ENCODE assay signal across 24 cellular contexts in genomic region chr17:65158081-65158480, GRCh38. TPM values are rescaled to one million over a fixed set of nuclear protein-coding genes. Genes with fewer than 3 reads are reported as not detected.
"Had no signal": no experiment of that assay in that cellular context is flagged by ENCODE, and none has a peak within 500 bp of the region (broad histone marks: within the 10 kb centered on the region; RNA-seq: fewer than 3 reads in every experiment).

No MANE protein-coding gene starts in this region.

- H3K4me3 ChIP-seq: mucosa of descending colon, pancreas, right lobe of liver, smooth muscle cell, testis had no signal

- H3K36me3 ChIP-seq: brain microvascular endothelial cell, pancreas, right lobe of liver, WERI-Rb-1 had no signal

- H3K9me3 Mint-ChIP-seq: activated CD4-positive, alpha-beta memory T cell treated with anti-CD3 and anti-CD28 coated beads, Interleukin-2, amount 10 ng/mL, durations not matched to agents 7 days and 5 days; activated naive CD4-positive, alpha-beta T cell treated with anti-CD3 and anti-CD28 coated beads for 36 hours; activated T-cell treated with anti-CD3 and anti-CD28 coated beads, Interleukin-2, amount 50 U/mL, for 24 hours; endodermal cell; naive thymus-derived CD4-positive, alpha-beta T cell; stimulated activated effector memory CD8-positive, alpha-beta T cell treated with anti-CD3 and anti-CD28 coated beads, Interleukin-12 subunit alpha, Interleukin-12 subunit beta, amount 100 ng/mL, for 72 hours; T-helper 1 cell treated with Interleukin-12 subunit alpha and Interleukin-12 subunit beta and Interleukin-4 antibody, amounts not matched to agents 30 μg/mL and 1 μg/mL, for 36 hours; type B pancreatic cell had no signal

- ATAC-seq: activated CD4-positive, alpha-beta T cell treated with anti-CD3 and anti-CD28 coated beads for 36 hours; activated CD8-positive, alpha-beta memory T cell treated with anti-CD3 and anti-CD28 coated beads, Interleukin-2, amount 10 ng/mL, durations not matched to agents 7 days and 5 days; mucosa of descending colon; naive thymus-derived CD4-positive, alpha-beta T cell; pancreas; right lobe of liver; stimulated activated effector memory CD8-positive, alpha-beta T cell treated with anti-CD3 and anti-CD28 coated beads, Interleukin-12 subunit alpha, Interleukin-12 subunit beta, amount 100 ng/mL, for 72 hours had no signal

- H3K27ac Mint-ChIP-seq: activated CD4-positive, alpha-beta memory T cell treated with anti-CD3 and anti-CD28 coated beads, Interleukin-2, amount 10 ng/mL, durations not matched to agents 7 days and 5 days; activated CD4-positive, alpha-beta T cell treated with anti-CD3 and anti-CD28 coated beads for 36 hours; activated CD8-positive, alpha-beta memory T cell treated with anti-CD3 and anti-CD28 coated beads, Interleukin-2, amount 10 ng/mL, durations not matched to agents 7 days and 5 days; activated naive CD4-positive, alpha-beta T cell treated with anti-CD3 and anti-CD28 coated beads for 36 hours; activated T-cell treated with anti-CD3 and anti-CD28 coated beads, Interleukin-2, amount 50 U/mL, for 24 hours; endodermal cell; naive thymus-derived CD4-positive, alpha-beta T cell; stimulated activated effector memory CD8-positive, alpha-beta T cell treated with anti-CD3 and anti-CD28 coated beads, Interleukin-12 subunit alpha, Interleukin-12 subunit beta, amount 100 ng/mL, for 72 hours; T-helper 1 cell treated with Interleukin-12 subunit alpha and Interleukin-12 subunit beta and Interleukin-4 antibody, amounts not matched to agents 30 μg/mL and 1 μg/mL, for 36 hours; type B pancreatic cell had no signal

- H3K4me1 ChIP-seq: right lobe of liver, testis had no signal

- H3K4me3 Mint-ChIP-seq: activated CD4-positive, alpha-beta memory T cell treated with anti-CD3 and anti-CD28 coated beads, Interleukin-2, amount 10 ng/mL, durations not matched to agents 7 days and 5 days; activated CD4-positive, alpha-beta T cell treated with anti-CD3 and anti-CD28 coated beads for 36 hours; activated CD8-positive, alpha-beta memory T cell treated with anti-CD3 and anti-CD28 coated beads, Interleukin-2, amount 10 ng/mL, durations not matched to agents 7 days and 5 days; activated naive CD4-positive, alpha-beta T cell treated with anti-CD3 and anti-CD28 coated beads for 36 hours; activated T-cell treated with anti-CD3 and anti-CD28 coated beads, Interleukin-2, amount 50 U/mL, for 24 hours; endodermal cell; naive thymus-derived CD4-positive, alpha-beta T cell; stimulated activated effector memory CD8-positive, alpha-beta T cell treated with anti-CD3 and anti-CD28 coated beads, Interleukin-12 subunit alpha, Interleukin-12 subunit beta, amount 100 ng/mL, for 72 hours; T-helper 1 cell treated with Interleukin-12 subunit alpha and Interleukin-12 subunit beta and Interleukin-4 antibody, amounts not matched to agents 30 μg/mL and 1 μg/mL, for 36 hours; type B pancreatic cell had no signal

- H3K36me3 Mint-ChIP-seq: activated CD8-positive, alpha-beta memory T cell treated with anti-CD3 and anti-CD28 coated beads, Interleukin-2, amount 10 ng/mL, durations not matched to agents 7 days and 5 days; naive thymus-derived CD4-positive, alpha-beta T cell; stimulated activated effector memory CD8-positive, alpha-beta T cell treated with anti-CD3 and anti-CD28 coated beads, Interleukin-12 subunit alpha, Interleukin-12 subunit beta, amount 100 ng/mL, for 72 hours; type B pancreatic cell had no signal

- DNase-seq: activated CD4-positive, alpha-beta memory T cell treated with anti-CD3 and anti-CD28 coated beads, Interleukin-2, amount 10 ng/mL, durations not matched to agents 7 days and 5 days; activated CD4-positive, alpha-beta T cell treated with anti-CD3 and anti-CD28 coated beads for 36 hours; activated CD8-positive, alpha-beta memory T cell treated with anti-CD3 and anti-CD28 coated beads, Interleukin-2, amount 10 ng/mL, durations not matched to agents 7 days and 5 days; activated naive CD4-positive, alpha-beta T cell treated with anti-CD3 and anti-CD28 coated beads for 36 hours; activated T-cell treated with anti-CD3 and anti-CD28 coated beads, Interleukin-2, amount 50 U/mL, for 24 hours; brain microvascular endothelial cell; central memory CD4-positive, alpha-beta T cell; endodermal cell; foreskin melanocyte; head of caudate nucleus; mesenchymal stem cell; mucosa of descending colon; naive thymus-derived CD4-positive, alpha-beta T cell; pancreas; right lobe of liver; stimulated activated CD4-positive, alpha-beta T cell treated with anti-CD3 and anti-CD28 coated beads, Interleukin-4, amount 100 ng/mL, for 24 hours; testis; WERI-Rb-1 had no signal

- H3K4me2 ChIP-seq: smooth muscle cell had no signal

- H3K9me3 ChIP-seq: mucosa of descending colon, pancreas, right lobe of liver, testis had no signal

- H3K27me3 ChIP-seq: brain microvascular endothelial cell, pancreas, right lobe of liver, testis had no signal

- FAIRE-seq: colon, pancreas had no signal

- H3K27ac ChIP-seq: brain microvascular endothelial cell, epithelial cell of prostate, pancreas, right lobe of liver, testis, WERI-Rb-1 had no signal

- H3K27me3 Mint-ChIP-seq: activated CD4-positive, alpha-beta memory T cell treated with anti-CD3 and anti-CD28 coated beads, Interleukin-2, amount 10 ng/mL, durations not matched to agents 7 days and 5 days; activated CD4-positive, alpha-beta T cell treated with anti-CD3 and anti-CD28 coated beads for 36 hours; activated CD8-positive, alpha-beta memory T cell treated with anti-CD3 and anti-CD28 coated beads, Interleukin-2, amount 10 ng/mL, durations not matched to agents 7 days and 5 days; activated T-cell treated with anti-CD3 and anti-CD28 coated beads, Interleukin-2, amount 50 U/mL, for 24 hours; naive thymus-derived CD4-positive, alpha-beta T cell had no signal

RNA-seq across cellular contexts. Expression of gene RGS9, which starts 20.9 kb away (rescaled TPM):
- polyA plus RNA-seq: naive thymus-derived CD4-positive, alpha-beta T cell had no signal
